Comparison of ENCODE assay signal across 21 cellular contexts in the genomic region with DNA sequence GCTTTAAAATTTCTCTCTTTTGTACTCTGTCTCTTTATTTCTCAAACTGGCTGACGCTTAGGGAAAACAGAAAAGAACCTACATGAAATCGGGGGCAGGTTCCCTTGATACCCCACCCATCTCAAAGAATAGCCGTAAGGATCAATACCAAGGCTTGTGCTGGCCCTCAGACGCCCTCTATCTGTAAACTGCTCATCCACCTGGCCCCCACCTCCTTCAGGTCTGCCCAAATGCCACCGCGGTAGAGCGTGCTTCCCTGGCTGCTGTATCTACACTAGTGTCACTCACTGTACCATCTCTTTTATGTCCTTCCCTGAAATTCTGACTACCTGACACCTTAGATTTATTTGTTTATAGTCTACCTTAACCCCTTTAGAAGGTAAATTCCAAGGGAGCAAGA.
A peak's percentile ranks its signal among the peaks of the same experiment; 100 is the strongest.
DNase-seq lines count a peak whose midpoint lies in the region; ATAC-seq, FAIRE-seq and TF ChIP-seq lines count a peak whose summit lies in the region.
"Had no signal": no experiment of that assay in that cellular context is flagged by ENCODE, and none has a peak within 500 bp of the region (broad histone marks: within the 10 kb centered on the region; RNA-seq: fewer than 3 reads in every experiment).

No MANE protein-coding gene starts in this region.

- no peak overlapping the region for H3K4me3 ChIP-seq in HepG2 (replicated peaks in 1 of 3; ENCODE audit: insufficient read depth in 1 of 3, low read depth in 2 of 3, low read length in 3 of 3)
- H3K4me3 ChIP-seq in right lobe of liver: no peak overlapping the region
- H3K4me3 ChIP-seq in WERI-Rb-1 (ENCODE audit: low read depth, low read length): no peak overlapping the region
- H3K4me3 ChIP-seq: HAP-1, PC-9 had no signal

- H2AFZ ChIP-seq in HepG2 (ENCODE audit: low read length): no peak overlapping the region
- H2AFZ ChIP-seq: PC-9 had no signal

- H3K4me1 ChIP-seq in HepG2 (ENCODE audit: insufficient read depth, low read length) (no peaks in the 10 kb centered on the region), right lobe of liver (no peaks in the 10 kb centered on the region)
- H3K4me1 ChIP-seq: HAP-1 had no signal

- no peaks in the 10 kb centered on the region for H3K9me3 Mint-ChIP-seq in osteocyte (ENCODE audit: unreplicated experiment)
- H3K9me3 Mint-ChIP-seq: IgD-negative memory B cell had no signal

- CTCF ChIA-PET in HepG2 (lab: Yijun Ruan, JAX; ENCODE audit: low intra/inter-chr PET ratio, low total read pairs): no interaction called here

- no peak overlapping the region for H3K27ac Mint-ChIP-seq in osteocyte (ENCODE audit: unreplicated experiment)
- H3K27ac Mint-ChIP-seq: CD4-positive, CD25-positive, alpha-beta regulatory T cell; IgD-negative memory B cell had no signal

- in situ Hi-C loops in HepG2 (cut with HindIII; ENCODE audit: extremely low pct_ligation_motif_present, low pct_unique_long_range_greater_than_20kb): no loop called here

- no peak for TF ChIP-seq EP300 in HepG2 (IDR thresholded peaks at IDR 0.05; ENCODE audit: low read depth in 2 of 2, low read length in 2 of 2)
- TF ChIP-seq EP300 in HepG2 (CRISPR knock-in tag; IDR thresholded peaks at IDR 0.05; ENCODE audit: borderline replicate concordance): no peak

- DNase-seq in HepG2 (ENCODE audit: low spot score) (no peak), right lobe of liver (no peak), WERI-Rb-1 (no peak), mesenteric fat pad (ENCODE audit: low spot score) (peak; percentile 39), osteocyte (ENCODE audit: extremely low spot score, unreplicated experiment) (no peak), CD1c-positive myeloid dendritic cell (ENCODE audit: extremely low spot score) (no peak)
- DNase-seq: CD4-positive, CD25-positive, alpha-beta regulatory T cell; DMS153; DND-41; MM.1S; NCI-H2029 treated with DMSO at 0.1 percent for 48 hours; NCI-H446; NCI-H524 treated with DMSO at 0.1 percent for 48 hours; NCI-H774; PC-9; RPMI8226; SHP77 had no signal

- no peak for TF ChIP-seq POLR2A in HepG2 (IDR thresholded peaks at IDR 0.05; ENCODE audit: insufficient read depth in 1 of 2, low read depth in 2 of 2, low read length in 2 of 2)
- TF ChIP-seq POLR2A in right lobe of liver (IDR thresholded peaks at IDR 0.05): no peak

- peak; percentile 62 for ATAC-seq in HepG2
- no peak for ATAC-seq in right lobe of liver
- ATAC-seq in HG03175 (IDR thresholded peaks at IDR 0.05; ENCODE audit: unreplicated experiment): no peak

- no peaks in the 10 kb centered on the region for H3K9me3 ChIP-seq in HepG2 (ENCODE audit: low read length)
- no peaks in the 10 kb centered on the region for H3K9me3 ChIP-seq in right lobe of liver
- peaks cover 3% of the 10 kb centered on the region for H3K9me3 ChIP-seq in WERI-Rb-1 (ENCODE audit: severe bottlenecking)
- H3K9me3 ChIP-seq: HAP-1 had no signal

- H4K20me1 ChIP-seq in HepG2 (ENCODE audit: insufficient read depth, low read length): no peaks in the 10 kb centered on the region

- BruUV-seq in HepG2 (replicated peaks; lab: Mats Ljungman, UMichigan): no TSS peak

- POLR2A ChIA-PET in HepG2 (lab: Yijun Ruan, JAX): no interaction called here

- no peak overlapping the region for H3K4me2 ChIP-seq in HepG2 (ENCODE audit: low read depth, low read length)
- H3K4me2 ChIP-seq: KMS-11, PC-9 had no signal

- WGBS in HepG2 (ENCODE audit: low lambda C conversion rate): 41% methylated on average over 7 of the region's 7 CpGs
- 54% methylated on average over 7 of the region's 7 CpGs for WGBS in right lobe of liver (ENCODE audit: insufficient coverage, low coverage, low lambda C conversion rate, missing lambda C conversion rate)

- H3K4me3 Mint-ChIP-seq in osteocyte (ENCODE audit: unreplicated experiment): no peak overlapping the region
- H3K4me3 Mint-ChIP-seq: CD4-positive, CD25-positive, alpha-beta regulatory T cell had no signal

- no peak for FAIRE-seq in HepG2 (lab: Jason Lieb, UNC)

- H3K9ac ChIP-seq in HepG2 (ENCODE audit: insufficient read depth, low read depth, low read length): no peak overlapping the region
- H3K9ac ChIP-seq: KMS-11 had no signal

- peaks cover 4% of the 10 kb centered on the region for H3K27me3 Mint-ChIP-seq in osteocyte (ENCODE audit: unreplicated experiment)
- H3K27me3 Mint-ChIP-seq: IgD-negative memory B cell had no signal

- H3K36me3 ChIP-seq in HepG2 (replicated peaks in 1 of 2; ENCODE audit: control insufficient read depth in 1 of 2, insufficient read depth in 2 of 2, low read length in 2 of 2) (no peaks in the 10 kb centered on the region), right lobe of liver (no peaks in the 10 kb centered on the region), WERI-Rb-1 (no peaks in the 10 kb centered on the region)
- H3K36me3 ChIP-seq: HAP-1 had no signal

- H3K4me1 Mint-ChIP-seq in osteocyte (ENCODE audit: unreplicated experiment): no peaks in the 10 kb centered on the region
- H3K4me1 Mint-ChIP-seq: CD4-positive, CD25-positive, alpha-beta regulatory T cell had no signal

- H3K36me3 Mint-ChIP-seq in osteocyte (ENCODE audit: unreplicated experiment): no peaks in the 10 kb centered on the region
- H3K36me3 Mint-ChIP-seq: CD4-positive, CD25-positive, alpha-beta regulatory T cell; IgD-negative memory B cell had no signal

- TF ChIP-seq CTCF in HepG2 (CRISPR knock-in tag; IDR thresholded peaks at IDR 0.05): peak; percentile 42
- no peak for TF ChIP-seq CTCF in right lobe of liver (IDR thresholded peaks at IDR 0.05)
- TF ChIP-seq CTCF in WERI-Rb-1 (IDR thresholded peaks at IDR 0.05; ENCODE audit: low read depth, low read length): peak; percentile 6; the same call in 1 of the 2 replicates
- no peak for TF ChIP-seq CTCF in osteocyte (IDR thresholded peaks at IDR 0.05)

- no peak for TF ChIP-seq RAD21 in HepG2 (CRISPR knock-in tag; IDR thresholded peaks at IDR 0.05)

- H3K27me3 ChIP-seq in HepG2 (ENCODE audit: control insufficient read depth in 1 of 2, insufficient read depth in 2 of 2, low read length in 2 of 2) (peaks cover 3 to 12% of the 10 kb centered on the region in 2 experiments; a peak in 4 of 5 replicates), right lobe of liver (no peaks in the 10 kb centered on the region), WERI-Rb-1 (ENCODE audit: insufficient read depth, low read depth, severe bottlenecking) (no peaks in the 10 kb centered on the region)

- H3K27ac ChIP-seq in HepG2 (ENCODE audit: extremely low read length, insufficient read depth, low read length) (no peak overlapping the region), right lobe of liver (no peak overlapping the region), WERI-Rb-1 (no peak overlapping the region)
- H3K27ac ChIP-seq: KMS-11, PC-9 had no signal

- intact Hi-C loops in HepG2 (cut with micrococcal nuclease; ENCODE audit: unreplicated experiment) (no loop called here), right lobe of liver (cut with DNase I) (no loop called here)

- H3K79me2 ChIP-seq in HepG2 (ENCODE audit: insufficient read depth, low read length): no peaks in the 10 kb centered on the region

TF ChIP-seq in HepG2, 621 proteins besides CTCF, POLR2A, EP300 and RAD21:
- TF ChIP-seq STAG1 (CRISPR knock-in tag; IDR thresholded peaks at IDR 0.05): peak; percentile 28; the same call in 1 of the 2 replicates
- no peak for TF ChIP-seq SOX13 (IDR thresholded peaks at IDR 0.05)
- TF ChIP-seq SOX13 (CRISPR knock-in tag; conservative IDR thresholded peaks at IDR 0.05 in 1 of 2, IDR thresholded peaks at IDR 0.05 in 1 of 2): no peak
- TF ChIP-seq SRSF1 (optimal IDR thresholded peaks at IDR 0.05; ENCODE audit: low read depth, low read length): no peak

Comparison
In these comparisons a context has a peak if more than half of its experiments do, and no peak if none do; other contexts are left out.
1. CTCF ChIP-seq: peak in HepG2 (single experiment) and WERI-Rb-1 (single experiment); none in right lobe of liver (0 of 4) and osteocyte (single experiment).